8 cellular contexts compared by ENCODE assay signal in genomic region chr11:67022961-67023956, GRCh38. TPM values are rescaled to one million over a fixed set of nuclear protein-coding genes. Genes with fewer than 3 reads are reported as not detected.
A peak's percentile ranks its signal among the peaks of the same experiment; 100 is the strongest.
DNase-seq lines count a peak whose midpoint lies in the region; ATAC-seq and TF ChIP-seq lines count a peak whose summit lies in the region.

Gene SYT12 (plus strand): TSS chr11:67023134. CDS start chr11:67030145, 7,011 bp downstream.

- DNase-seq in M059J (ENCODE audit: low read depth) = peak; percentile 33
- no peak for DNase-seq in central memory CD8-positive, alpha-beta T cell (ENCODE audit: low spot score in 2 of 2)
- no peak for DNase-seq in lower lobe of right lung
- no peak for DNase-seq in type B pancreatic cell (ENCODE audit: extremely low spot score, unreplicated experiment)
- DNase-seq in cortex of kidney (lab: John Stamatoyannopoulos, UW) = no peak
- no peak for DNase-seq in NOMO-1 treated with dmso at 0.1 percent for 144 hours (lab: John Stamatoyannopoulos, UW; ENCODE audit: unreplicated experiment)

- no peaks in the 10 kb centered on the region for H3K9me3 Mint-ChIP-seq in central memory CD8-positive, alpha-beta T cell
- no peaks in the 10 kb centered on the region for H3K9me3 Mint-ChIP-seq in type B pancreatic cell

- H3K27ac ChIP-seq in BLaER1 (no peak within 1 kb of the TSS), lower lobe of right lung (no peak within 1 kb of the TSS)

- H3K27ac Mint-ChIP-seq in central memory CD8-positive, alpha-beta T cell (ENCODE audit: low read depth) = no peak within 1 kb of the TSS
- no peak within 1 kb of the TSS for H3K27ac Mint-ChIP-seq in type B pancreatic cell

- H3K36me3 ChIP-seq in BLaER1 (no peaks in the 10 kb centered on the region), lower lobe of right lung (no peaks in the 10 kb centered on the region)

- TF ChIP-seq CTCF in lower lobe of right lung (IDR thresholded peaks at IDR 0.05) (no peak), type B pancreatic cell (conservative IDR thresholded peaks at IDR 0.05) (no peak)

- peaks cover 39% of the 10 kb centered on the region for H4K20me1 ChIP-seq in BLaER1

- H3K4me3 ChIP-seq in BLaER1 (no peak within 1 kb of the TSS), lower lobe of right lung (peak within 1 kb of the TSS; percentile 45)

- peak within 1 kb of the TSS; percentile 59 for H3K4me2 ChIP-seq in BLaER1

- peaks cover 9% of the 10 kb centered on the region for H3K27me3 Mint-ChIP-seq in central memory CD8-positive, alpha-beta T cell
- H3K27me3 Mint-ChIP-seq in type B pancreatic cell = peaks cover 62% of the 10 kb centered on the region

- H3K9me3 ChIP-seq in BLaER1 (no peaks in the 10 kb centered on the region), lower lobe of right lung (no peaks in the 10 kb centered on the region)

- peaks cover 35% of the 10 kb centered on the region for H3K4me1 ChIP-seq in BLaER1
- H3K4me1 ChIP-seq in lower lobe of right lung = peaks cover 13% of the 10 kb centered on the region

- H3K27me3 ChIP-seq in BLaER1 (peaks cover 61% of the 10 kb centered on the region), lower lobe of right lung (ENCODE audit: low read depth) (peaks cover 30% of the 10 kb centered on the region)

- peaks cover 21% of the 10 kb centered on the region for H3K4me1 Mint-ChIP-seq in central memory CD8-positive, alpha-beta T cell
- H3K4me1 Mint-ChIP-seq in type B pancreatic cell (ENCODE audit: unreplicated experiment) = peaks cover 4% of the 10 kb centered on the region

- H3K9ac ChIP-seq in BLaER1 = no peak within 1 kb of the TSS

- ATAC-seq in central memory CD8-positive, alpha-beta T cell (replicated peaks; ENCODE audit: extremely low read depth, poor library complexity, severe bottlenecking) = no peak
- ATAC-seq in lower lobe of right lung = peak; percentile 12 to 36
- ATAC-seq in HG03565 (IDR thresholded peaks at IDR 0.05; ENCODE audit: unreplicated experiment) = no peak

- peaks cover 3% of the 10 kb centered on the region for H3K36me3 Mint-ChIP-seq in central memory CD8-positive, alpha-beta T cell (ENCODE audit: insufficient read depth)
- no peaks in the 10 kb centered on the region for H3K36me3 Mint-ChIP-seq in type B pancreatic cell

- H3K4me3 Mint-ChIP-seq in central memory CD8-positive, alpha-beta T cell = peak within 1 kb of the TSS; percentile 72
- peak within 1 kb of the TSS; percentile 89 for H3K4me3 Mint-ChIP-seq in type B pancreatic cell

- intact Hi-C loops in lower lobe of right lung (cut with DNase I) = no loop called here

RNA-seq across cellular contexts. Expression of gene SYT12, which starts in this region (rescaled TPM):
- total RNA-seq in M059J (2014; rRNA removed; shearing (Covaris generic)) = 0.81 and 2.3 TPM in 2 replicates
- total RNA-seq in lower lobe of right lung (not detected), type B pancreatic cell (ENCODE audit: low replicate concordance) (0.24 and 0.55 TPM in 2 replicates)

Comparison
In these comparisons a context has a peak if more than half of its experiments do, and no peak if none do; other contexts are left out.
1. Peak in ATAC-seq and H3K4me3 ChIP-seq in lower lobe of right lung; RNA of the gene not detected or under 1 TPM.